In the genomic region with DNA sequence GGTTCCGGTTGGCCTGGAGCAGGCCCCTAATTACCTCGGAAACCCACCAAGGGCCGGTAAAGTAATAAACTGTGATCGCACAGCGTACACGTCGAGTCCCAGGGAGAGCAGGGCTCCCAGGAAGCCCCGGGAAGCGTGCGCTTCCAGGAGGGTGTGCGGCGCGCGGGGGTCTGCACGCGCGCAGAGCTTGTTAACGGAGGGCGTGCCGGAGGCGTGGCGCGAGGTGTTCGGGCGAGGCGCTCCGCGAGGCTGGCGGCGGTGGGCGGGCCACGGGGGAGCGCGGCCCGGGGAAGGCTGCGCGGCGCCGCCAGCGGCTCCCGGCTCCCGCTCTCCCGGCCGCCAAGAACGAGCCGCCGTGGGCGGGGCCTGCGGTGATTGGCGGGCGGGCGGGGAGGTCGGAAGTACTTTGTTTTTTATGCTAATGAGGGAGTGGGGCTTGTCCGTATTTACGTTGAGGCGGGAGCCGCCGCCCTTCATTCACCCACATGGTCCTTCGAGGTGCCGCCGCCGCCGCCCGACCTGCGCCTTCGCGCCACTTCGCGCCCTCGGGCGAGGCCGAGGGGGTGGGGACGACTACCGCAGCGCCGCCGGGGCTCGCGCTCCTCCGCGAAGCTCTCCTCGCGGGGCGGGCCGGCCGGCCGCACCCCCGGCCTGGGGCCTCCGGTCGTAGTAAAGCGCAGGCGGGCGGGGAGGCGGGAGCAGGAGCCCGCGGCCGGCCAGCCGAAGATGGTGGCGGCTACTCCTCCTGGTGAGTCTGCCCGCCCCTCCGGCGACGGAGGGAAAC, we compare ENCODE assay signal across 8 cellular contexts. TPM values are rescaled to one million over a fixed set of nuclear protein-coding genes. Genes with fewer than 3 reads are reported as not detected.
DNase-seq lines count a peak whose midpoint lies in the region; ATAC-seq, FAIRE-seq and TF ChIP-seq lines count a peak whose summit lies in the region.

Gene MIR17HG, plus strand, starts transcription at position 476 of the 784 bp plus-strand sequence.

- H3K9me3 ChIP-seq in cardiac muscle cell (ENCODE audit: low read depth) (no peaks in the 10 kb centered on the region), trophoblast cell (ENCODE audit: insufficient read depth, low read depth, low read length) (no peaks in the 10 kb centered on the region), tibial nerve (no peaks in the 10 kb centered on the region)

- H3K4me3 ChIP-seq in cardiac muscle cell (peak within 1 kb of the TSS; percentile 88), trophoblast cell (ENCODE audit: low read depth, low read length) (peak within 1 kb of the TSS; percentile 100), tibial nerve (peak within 1 kb of the TSS; percentile 49 to 99 (median 81))

- H3K18ac ChIP-seq in trophoblast cell (ENCODE audit: low read length), result peak within 1 kb of the TSS; percentile 100

- peak in 1 of 2 donors; percentile 90 for TF ChIP-seq EP300 in tibial nerve (IDR thresholded peaks at IDR 0.05)

- peaks cover 27% of the 10 kb centered on the region for H3K4me1 ChIP-seq in cardiac muscle cell (ENCODE audit: low read depth)
- peaks cover 0 to 3% of the 10 kb centered on the region in 2 experiments for H3K4me1 ChIP-seq in trophoblast cell (ENCODE audit: control insufficient read depth in 1 of 2, insufficient read depth in 2 of 2, low read length in 2 of 2)
- peaks cover 0 to 41% (median 21%) of the 10 kb centered on the region in 4 donors for H3K4me1 ChIP-seq in tibial nerve

- peak within 1 kb of the TSS; percentile 100 for H4K12ac ChIP-seq in trophoblast cell (ENCODE audit: low read depth, low read length)

- peak; percentile 76 for FAIRE-seq in GM12892 (lab: Jason Lieb, UNC)

- no CpG with 5 or more reads among the region's 103 CpGs for WGBS in trophoblast cell (ENCODE audit: extremely low coverage, insufficient coverage, insufficient read length)
- WGBS in tibial nerve, 2 donors, result 0 to 1% methylated on average over 46 to 54 of the region's 103 CpGs

- H2AK5ac ChIP-seq in trophoblast cell (ENCODE audit: low read length), result peak within 1 kb of the TSS; percentile 84

- peak within 1 kb of the TSS; percentile 7 for H2BK12ac ChIP-seq in trophoblast cell (ENCODE audit: low read length)

- H4K91ac ChIP-seq in trophoblast cell (ENCODE audit: low read depth, low read length), result peak within 1 kb of the TSS; percentile 100

- H2BK120ac ChIP-seq in trophoblast cell (ENCODE audit: insufficient read depth, low read length, poor library complexity), result peak within 1 kb of the TSS; percentile 99

- peak within 1 kb of the TSS; percentile 97 for H2AFZ ChIP-seq in trophoblast cell (ENCODE audit: insufficient read depth, low read length, poor library complexity)

- peaks cover 12% of the 10 kb centered on the region for H3K79me1 ChIP-seq in trophoblast cell (ENCODE audit: low read length)

- TF ChIP-seq POLR2A in GM12892 (IDR thresholded peaks at IDR 0.05; ENCODE audit: low read depth, low read length) (peak; percentile 86), tibial nerve (IDR thresholded peaks at IDR 0.05) (peak; percentile 68 to 88)

- H3K23ac ChIP-seq in trophoblast cell (ENCODE audit: low read length), result no peak within 1 kb of the TSS

- DNase-seq in GM12892 (ENCODE audit: insufficient read length) (peak; percentile 42), NCI-H1417 treated with DMSO at 0.1 percent for 48 hours (lab: John Stamatoyannopoulos, UW) (peak; percentile 94), SW480 (ENCODE audit: low spot score) (peak; percentile 95), cardiac muscle cell (ENCODE audit: low read depth in 1 of 2, low spot score in 1 of 2) (peak; percentile 91 to 95), trophoblast cell (peak; percentile 85 to 90), tibial nerve (ENCODE audit: low spot score in 2 of 2) (peak; percentile 82)
- peak; percentile 77 for DNase-seq in activated naive CD8-positive, alpha-beta T cell treated with anti-CD3 and anti-CD28 coated beads, Interleukin-2, amount 50 U/mL, for 16 hours (ENCODE audit: low read depth, low spot score)

- peak within 1 kb of the TSS; percentile 98 for H2BK5ac ChIP-seq in trophoblast cell (ENCODE audit: low read depth, low read length, poor library complexity)

- peak within 1 kb of the TSS; percentile 100 for H3K4ac ChIP-seq in trophoblast cell (ENCODE audit: low read depth, low read length)

- H3K9ac ChIP-seq in trophoblast cell (ENCODE audit: low read length), result peak within 1 kb of the TSS; percentile 100

- H4K8ac ChIP-seq in trophoblast cell (ENCODE audit: low read depth, low read length), result peak within 1 kb of the TSS; percentile 97

- H3K4me2 ChIP-seq in trophoblast cell (ENCODE audit: low read length), result peak within 1 kb of the TSS; percentile 93

- H3K36me3 ChIP-seq in cardiac muscle cell (peaks cover 12% of the 10 kb centered on the region), trophoblast cell (ENCODE audit: control insufficient read depth in 1 of 2, insufficient read depth in 2 of 2, low read length in 2 of 2) (peaks cover 2 to 7% of the 10 kb centered on the region in 2 experiments), tibial nerve (peaks cover 0 to 6% (median 0%) of the 10 kb centered on the region in 3 donors)

- peaks cover 12% of the 10 kb centered on the region for H3K79me2 ChIP-seq in trophoblast cell (ENCODE audit: control insufficient read depth, insufficient read depth, low read length, poor library complexity)

- H3K14ac ChIP-seq in trophoblast cell (ENCODE audit: low read length), result peak within 1 kb of the TSS; percentile 100

- no peak for TF ChIP-seq CTCF in cardiac muscle cell (IDR thresholded peaks at IDR 0.05; ENCODE audit: low read depth, low read length)
- TF ChIP-seq CTCF in tibial nerve (IDR thresholded peaks at IDR 0.05), result peak in 1 of 5 experiments; percentile 21

- no peaks in the 10 kb centered on the region for H3K27me3 ChIP-seq in cardiac muscle cell
- H3K27me3 ChIP-seq in trophoblast cell (ENCODE audit: insufficient read depth, low read length), result no peaks in the 10 kb centered on the region
- peaks cover 0 to 4% of the 10 kb centered on the region in 2 donors for H3K27me3 ChIP-seq in tibial nerve

- H3K27ac ChIP-seq in cardiac muscle cell (peak within 1 kb of the TSS; percentile 98), trophoblast cell (ENCODE audit: low read depth, low read length) (peak within 1 kb of the TSS; percentile 99), tibial nerve (peak within 1 kb of the TSS; percentile 76 to 99 (median 94))

- ATAC-seq in HG02798 (IDR thresholded peaks at IDR 0.05; ENCODE audit: poor library complexity, unreplicated experiment), result peak; percentile 64

RNA-seq across cellular contexts. Expression of gene MIR17HG, which starts in this region (rescaled TPM):
- polyA plus RNA-seq in GM12892 (2012; ENCODE audit: missing spikeins), result 8.7 TPM
- total RNA-seq in cardiac muscle cell (3.4 and 13.1 TPM in 2 replicates), tibial nerve (1 to 10 TPM; 2.2 to 5.7 (median 3.3) TPM)
- polyA plus RNA-seq in cardiac muscle cell, result 1.5 and 3.1 TPM in 2 replicates
- polyA plus RNA-seq in trophoblast cell (2013), result 6.9 and 9.0 TPM in 2 replicates

Comparison
In these comparisons a context has a peak if more than half of its experiments do, and no peak if none do; other contexts are left out.
1. Peak in every context shown above with its lines: DNase-seq, ATAC-seq, H3K4me3 ChIP-seq and H3K27ac ChIP-seq.
2. DNase-seq: peak in every context shown above with its lines; median percentile 95 in SW480; 94 in NCI-H1417 treated with DMSO at 0.1 percent for 48 hours; 93 in cardiac muscle cell; 88 in trophoblast cell; 82 in tibial nerve; 77 in activated naive CD8-positive, alpha-beta T cell treated with anti-CD3 and anti-CD28 coated beads, Interleukin-2, amount 50 U/mL, for 16 hours; 42 in GM12892.